ENCODE assay signal across 1 cellular context in genomic region chr15:41789662-41790061, GRCh38.
TF ChIP-seq lines count a peak whose summit lies in the region.

No MANE protein-coding gene starts in this region.

TF ChIP-seq in IMR-90, 13 proteins besides CTCF, POLR2A, EP300 and RAD21 (continued from another document):
- TF ChIP-seq FOS (IDR thresholded peaks at IDR 0.05; ENCODE audit: low read depth, low read length) (no peak), MXI1 (IDR thresholded peaks at IDR 0.05; ENCODE audit: borderline replicate concordance, low read depth, low read length) (no peak), RCOR1 (IDR thresholded peaks at IDR 0.05; ENCODE audit: insufficient replicate concordance, low read length) (no peak), MAFK (IDR thresholded peaks at IDR 0.05; ENCODE audit: low read depth, low read length) (no peak), BHLHE40 (IDR thresholded peaks at IDR 0.05; ENCODE audit: low read depth, low read length) (no peak)
- TF ChIP-seq, protein P1, sequence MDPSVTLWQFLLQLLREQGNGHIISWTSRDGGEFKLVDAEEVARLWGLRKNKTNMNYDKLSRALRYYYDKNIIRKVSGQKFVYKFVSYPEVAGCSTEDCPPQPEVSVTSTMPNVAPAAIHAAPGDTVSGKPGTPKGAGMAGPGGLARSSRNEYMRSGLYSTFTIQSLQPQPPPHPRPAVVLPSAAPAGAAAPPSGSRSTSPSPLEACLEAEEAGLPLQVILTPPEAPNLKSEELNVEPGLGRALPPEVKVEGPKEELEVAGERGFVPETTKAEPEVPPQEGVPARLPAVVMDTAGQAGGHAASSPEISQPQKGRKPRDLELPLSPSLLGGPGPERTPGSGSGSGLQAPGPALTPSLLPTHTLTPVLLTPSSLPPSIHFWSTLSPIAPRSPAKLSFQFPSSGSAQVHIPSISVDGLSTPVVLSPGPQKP (IDR thresholded peaks at IDR 0.05; ENCODE audit: borderline replicate concordance, low read depth, low read length), result no peak
